In genomic region chr10:22247636-22248035, GRCh38 we compare ENCODE assay signal across 19 cellular contexts. TPM values are rescaled to one million over a fixed set of nuclear protein-coding genes. Genes with fewer than 3 reads are reported as not detected.
A peak's percentile ranks its signal among the peaks of the same experiment; 100 is the strongest.
DNase-seq lines count a peak whose midpoint lies in the region; ATAC-seq, FAIRE-seq and TF ChIP-seq lines count a peak whose summit lies in the region.
"Had no signal": no experiment of that assay in that cellular context is flagged by ENCODE, and none has a peak within 500 bp of the region (broad histone marks: within the 10 kb centered on the region; RNA-seq: fewer than 3 reads in every experiment).

No MANE protein-coding gene starts in this region.

- H3K9me3 ChIP-seq in GM23248 (ENCODE audit: low read depth), result no peaks in the 10 kb centered on the region
- H3K9me3 ChIP-seq in hepatocyte (ENCODE audit: low read depth), result no peaks in the 10 kb centered on the region
- H3K9me3 ChIP-seq in spleen, result no peaks in the 10 kb centered on the region
- H3K9me3 ChIP-seq in HepG2 (ENCODE audit: low read length), result no peaks in the 10 kb centered on the region
- H3K9me3 ChIP-seq: colonic mucosa, suprapubic skin had no signal

- peaks cover 27% of the 10 kb centered on the region for H3K4me1 Mint-ChIP-seq in activated CD8-positive, alpha-beta memory T cell treated with anti-CD3 and anti-CD28 coated beads, Interleukin-2, amount 10 ng/mL, durations not matched to agents 7 days and 5 days

- H2AFZ ChIP-seq in GM23248 (peak overlapping the region; percentile 83), hepatocyte (no peak overlapping the region), HepG2 (ENCODE audit: low read length) (no peak overlapping the region)
- H2AFZ ChIP-seq: neural progenitor cell had no signal

- intact Hi-C loops in spleen (cut with DNase I; ENCODE audit: low total_unique reads), result no loop called here
- intact Hi-C loops in HepG2 (cut with micrococcal nuclease; ENCODE audit: unreplicated experiment), result no loop called here

- no peak for DNase-seq in activated CD8-positive, alpha-beta memory T cell treated with anti-CD3 and anti-CD28 coated beads, Interleukin-2, amount 10 ng/mL, durations not matched to agents 7 days and 5 days
- DNase-seq in activated CD8-positive, alpha-beta memory T cell treated with anti-CD3 and anti-CD28 coated beads for 24 hours, result no peak
- DNase-seq in GM23248, result no peak
- DNase-seq in activated naive CD4-positive, alpha-beta T cell treated with anti-CD3 and anti-CD28 coated beads, Interleukin-2, amount 50 U/mL, for 72 hours (ENCODE audit: low spot score in 2 of 2), result no peak
- no peak for DNase-seq in hepatocyte (ENCODE audit: low spot score)
- no peak for DNase-seq in spleen
- DNase-seq in HepG2 (ENCODE audit: low spot score), result no peak
- DNase-seq: activated CD8-positive, alpha-beta memory T cell treated with anti-CD3 and anti-CD28 coated beads, Interleukin-2, amount 50 U/mL, for 4 hours; anterior cingulate cortex; colonic mucosa; NCI-H2171; WERI-Rb-1 had no signal

- H3K36me3 Mint-ChIP-seq in activated CD8-positive, alpha-beta memory T cell treated with anti-CD3 and anti-CD28 coated beads, Interleukin-2, amount 10 ng/mL, durations not matched to agents 7 days and 5 days, result peaks cover 2% of the 10 kb centered on the region
- H3K36me3 Mint-ChIP-seq in activated naive CD4-positive, alpha-beta T cell treated with anti-CD3 and anti-CD28 coated beads, Interleukin-2, amount 50 U/mL, for 72 hours, result peaks cover 13 to 23% of the 10 kb centered on the region in 2 donors
- H3K36me3 Mint-ChIP-seq: neural progenitor cell had no signal

- TF ChIP-seq EP300 in HepG2 (IDR thresholded peaks at IDR 0.05; ENCODE audit: low read depth in 2 of 2, low read length in 2 of 2) (no peak), HepG2 (CRISPR knock-in tag; IDR thresholded peaks at IDR 0.05; ENCODE audit: borderline replicate concordance) (no peak)

- H3K36me3 ChIP-seq in GM23248 (ENCODE audit: low read depth), result no peaks in the 10 kb centered on the region
- H3K36me3 ChIP-seq in hepatocyte (replicated peaks; ENCODE audit: insufficient read depth, low read depth), result no peaks in the 10 kb centered on the region
- H3K36me3 ChIP-seq in spleen, result no peaks in the 10 kb centered on the region
- H3K36me3 ChIP-seq in HepG2 (replicated peaks in 1 of 2; ENCODE audit: control insufficient read depth in 1 of 2, insufficient read depth in 2 of 2, low read length in 2 of 2), result no peaks in the 10 kb centered on the region
- H3K36me3 ChIP-seq: colonic mucosa, neural progenitor cell, suprapubic skin, WERI-Rb-1 had no signal

- H3K27ac ChIP-seq in GM23248 (peak overlapping the region; percentile 85), hepatocyte (peak overlapping the region; percentile 59), spleen (peak overlapping the region in 2 of 8 donors; percentile 3 to 19), HepG2 (ENCODE audit: extremely low read length, insufficient read depth, low read length) (no peak overlapping the region)
- H3K27ac ChIP-seq: colonic mucosa, KMS-11, neural progenitor cell, suprapubic skin, WERI-Rb-1 had no signal

- H4K20me1 ChIP-seq in GM23248 (ENCODE audit: insufficient read depth), result no peaks in the 10 kb centered on the region
- no peaks in the 10 kb centered on the region for H4K20me1 ChIP-seq in hepatocyte (ENCODE audit: insufficient read depth, poor library complexity, severe bottlenecking)
- H4K20me1 ChIP-seq in HepG2 (ENCODE audit: insufficient read depth, low read length), result no peaks in the 10 kb centered on the region

- no peak for TF ChIP-seq RAD21 in HepG2 (CRISPR knock-in tag; IDR thresholded peaks at IDR 0.05)

- FAIRE-seq in HepG2 (lab: Jason Lieb, UNC), result no peak

- no peaks in the 10 kb centered on the region for H3K9me3 Mint-ChIP-seq in activated CD8-positive, alpha-beta memory T cell treated with anti-CD3 and anti-CD28 coated beads, Interleukin-2, amount 10 ng/mL, durations not matched to agents 7 days and 5 days (ENCODE audit: low read depth)
- H3K9me3 Mint-ChIP-seq in activated naive CD4-positive, alpha-beta T cell treated with anti-CD3 and anti-CD28 coated beads, Interleukin-2, amount 50 U/mL, for 72 hours, result peaks cover 5 to 6% of the 10 kb centered on the region in 2 donors

- WGBS in GM23248 (ENCODE audit: low coverage in 1 of 2, low lambda C conversion rate in 2 of 2, missing lambda C conversion rate in 2 of 2), 2 experiments, result 82 to 85% methylated on average over 2 of the region's 2 CpGs
- 59% methylated on average over 2 of the region's 2 CpGs for WGBS in hepatocyte (ENCODE audit: low lambda C conversion rate, missing lambda C conversion rate)
- whole genome bisulfite sequencing in spleen, 5 donors, result 78 to 96% (median 90%) methylated on average over 2 of the region's 2 CpGs
- WGBS in HepG2 (ENCODE audit: low lambda C conversion rate), result 3% methylated on average over 2 of the region's 2 CpGs

- no TSS peak for BruUV-seq in HepG2 (replicated peaks; lab: Mats Ljungman, UMichigan)

- TF ChIP-seq POLR2A in spleen (IDR thresholded peaks at IDR 0.05), result no peak
- TF ChIP-seq POLR2A in HepG2 (IDR thresholded peaks at IDR 0.05; ENCODE audit: insufficient read depth in 1 of 2, low read depth in 2 of 2, low read length in 2 of 2), result no peak

- H3K9ac ChIP-seq in GM23248 (peak overlapping the region; percentile 28; the same call in 1 of the 2 replicates), HepG2 (ENCODE audit: insufficient read depth, low read depth, low read length) (no peak overlapping the region)
- H3K9ac ChIP-seq: KMS-11, neural progenitor cell had no signal

- H3F3A ChIP-seq in GM23248 (ENCODE audit: insufficient read depth), result peaks cover 20% of the 10 kb centered on the region

- TF ChIP-seq CTCF in hepatocyte (IDR thresholded peaks at IDR 0.05; ENCODE audit: poor library complexity) (no peak), spleen (IDR thresholded peaks at IDR 0.05 in 8 of 11, conservative IDR thresholded peaks at IDR 0.05 in 3 of 11) (no peak), HepG2 (CRISPR knock-in tag; IDR thresholded peaks at IDR 0.05) (no peak)

- no peaks in the 10 kb centered on the region for H3K79me2 ChIP-seq in GM23248 (ENCODE audit: insufficient read depth)
- no peaks in the 10 kb centered on the region for H3K79me2 ChIP-seq in hepatocyte
- no peaks in the 10 kb centered on the region for H3K79me2 ChIP-seq in HepG2 (ENCODE audit: insufficient read depth, low read length)

- H3K4me3 ChIP-seq in GM23248 (no peak overlapping the region), hepatocyte (no peak overlapping the region), spleen (no peak overlapping the region), HepG2 (replicated peaks in 1 of 3; ENCODE audit: insufficient read depth in 1 of 3, low read depth in 2 of 3, low read length in 3 of 3) (no peak overlapping the region)
- H3K4me3 ChIP-seq: colonic mucosa, neural progenitor cell, suprapubic skin had no signal

- CTCF ChIA-PET in activated CD8-positive, alpha-beta memory T cell treated with anti-CD3 and anti-CD28 coated beads, Interleukin-2, amount 10 ng/mL, durations not matched to agents 7 days and 5 days (lab: Charles Lee), result interaction anchor here (1.0 kb wide), 1 partner anchor 19 kb away, joined by 3 read pairs; no protein-coding TSS in a partner anchor
- CTCF ChIA-PET in HepG2 (lab: Yijun Ruan, JAX; ENCODE audit: low intra/inter-chr PET ratio, low total read pairs), result no interaction called here

- H3K27ac Mint-ChIP-seq in activated CD8-positive, alpha-beta memory T cell treated with anti-CD3 and anti-CD28 coated beads, Interleukin-2, amount 10 ng/mL, durations not matched to agents 7 days and 5 days, result peak overlapping the region; percentile 26
- H3K27ac Mint-ChIP-seq in activated naive CD4-positive, alpha-beta T cell treated with anti-CD3 and anti-CD28 coated beads, Interleukin-2, amount 50 U/mL, for 72 hours, result peak overlapping the region; percentile 86 to 91
- H3K27ac Mint-ChIP-seq: neural progenitor cell had no signal

- POLR2A ChIA-PET in HepG2 (lab: Yijun Ruan, JAX), result no interaction called here

- no peak for ATAC-seq in activated CD8-positive, alpha-beta memory T cell treated with anti-CD3 and anti-CD28 coated beads, Interleukin-2, amount 10 ng/mL, durations not matched to agents 7 days and 5 days
- ATAC-seq in activated naive CD4-positive, alpha-beta T cell treated with anti-CD3 and anti-CD28 coated beads, Interleukin-2, amount 50 U/mL, for 72 hours, result no peak
- ATAC-seq in HepG2 (no peak), HG03135 (IDR thresholded peaks at IDR 0.05; ENCODE audit: unreplicated experiment) (no peak)

- H3K27me3 Mint-ChIP-seq in activated CD8-positive, alpha-beta memory T cell treated with anti-CD3 and anti-CD28 coated beads, Interleukin-2, amount 10 ng/mL, durations not matched to agents 7 days and 5 days, result no peaks in the 10 kb centered on the region

- H3K4me2 ChIP-seq in GM23248 (ENCODE audit: unreplicated experiment) (peak overlapping the region; percentile 33), hepatocyte (no peak overlapping the region), HepG2 (ENCODE audit: low read depth, low read length) (no peak overlapping the region)
- H3K4me2 ChIP-seq: KMS-11, neural progenitor cell had no signal

- H3K9me2 ChIP-seq in GM23248 (ENCODE audit: insufficient read depth) (no peaks in the 10 kb centered on the region), hepatocyte (replicated peaks; ENCODE audit: insufficient read depth) (no peaks in the 10 kb centered on the region)

- H3K4me1 ChIP-seq in GM23248 (ENCODE audit: insufficient read depth) (peaks cover 29% of the 10 kb centered on the region), hepatocyte (ENCODE audit: insufficient read depth) (no peaks in the 10 kb centered on the region), spleen (peaks cover 11 to 35% (median 20%) of the 10 kb centered on the region in 6 donors), HepG2 (ENCODE audit: insufficient read depth, low read length) (peaks cover 9% of the 10 kb centered on the region)
- H3K4me1 ChIP-seq: colonic mucosa, neural progenitor cell, suprapubic skin had no signal

- H3K27me3 ChIP-seq in GM23248 (replicated peaks; ENCODE audit: insufficient read depth) (no peaks in the 10 kb centered on the region), hepatocyte (peaks cover 23% of the 10 kb centered on the region), spleen (replicated peaks in 1 of 7) (peaks cover 0 to 3% (median 0%) of the 10 kb centered on the region in 7 donors), HepG2 (ENCODE audit: control insufficient read depth in 1 of 2, insufficient read depth in 2 of 2, low read length in 2 of 2) (peaks cover 2 to 27% of the 10 kb centered on the region in 2 experiments)
- H3K27me3 ChIP-seq: colonic mucosa, suprapubic skin had no signal

- no peak overlapping the region for H3K4me3 Mint-ChIP-seq in activated CD8-positive, alpha-beta memory T cell treated with anti-CD3 and anti-CD28 coated beads, Interleukin-2, amount 10 ng/mL, durations not matched to agents 7 days and 5 days
- H3K4me3 Mint-ChIP-seq: neural progenitor cell had no signal

- in situ Hi-C loops in GM23248 (cut with MboI) (loop anchor here (25.0 kb wide), 2 partner anchors 735 to 740 kb away; no protein-coding TSS in a partner anchor), HepG2 (cut with HindIII; ENCODE audit: extremely low pct_ligation_motif_present, low pct_unique_long_range_greater_than_20kb) (no loop called here)

RNA-seq across cellular contexts. Expression of gene EBLN1, which starts 29.8 kb away (rescaled TPM):
- not detected for total RNA-seq in activated CD8-positive, alpha-beta memory T cell treated with anti-CD3 and anti-CD28 coated beads, Interleukin-2, amount 10 ng/mL, durations not matched to agents 7 days and 5 days
- total RNA-seq in GM23248 (2014; rRNA removed; shearing (Covaris generic)), result not detected in 2 replicates
- polyA plus RNA-seq in GM23248 (2016; fragmentation: Nextera tagmentation; extraction: Ambion mirVana) (not detected in 2 replicates), hepatocyte (not detected in 2 replicates), spleen (not detected), HepG2 (2011; rRNA removed) (not detected in 2 replicates)
- total RNA-seq in activated naive CD4-positive, alpha-beta T cell treated with anti-CD3 and anti-CD28 coated beads, Interleukin-2, amount 50 U/mL, for 72 hours, result not detected
- total RNA-seq in hepatocyte (not detected in 2 replicates), spleen (not detected), HepG2 (2016; rRNA removed; fragmentation: Illumina TruSeq; extraction: Trizol) (not detected in 2 replicates)
- total RNA-seq in HepG2 (2016; cell fraction: cytosol; rRNA removed; fragmentation: Illumina TruSeq; extraction: Trizol; ENCODE audit: low read depth), result not detected in 2 replicates
- not detected in 2 replicates for total RNA-seq in HepG2 (2016; cell fraction: insoluble cytoplasmic fraction; rRNA removed; fragmentation: Illumina TruSeq; extraction: Trizol)
- total RNA-seq in HepG2 (2016; cell fraction: membrane; rRNA removed; fragmentation: Illumina TruSeq; extraction: Trizol), result not detected in 2 replicates
- total RNA-seq in HepG2 (2016; cell fraction: nucleus; rRNA removed; fragmentation: Illumina TruSeq; extraction: Trizol), result not detected in 2 replicates
- polyA plus RNA-seq in HepG2 (2011; cell fraction: cytosol; rRNA removed), result not detected in 2 replicates
- not detected in 2 replicates for polyA plus RNA-seq in HepG2 (2011; cell fraction: nucleus; rRNA removed)
- polyA plus RNA-seq in HepG2 (2012), result not detected in 2 replicates
- not detected in 2 replicates for polyA plus RNA-seq in HepG2 (2016; cell fraction: cytosol; fragmentation: Illumina TruSeq; extraction: Trizol; ENCODE audit: low read depth)
- polyA plus RNA-seq in HepG2 (2016; cell fraction: insoluble cytoplasmic fraction; fragmentation: Illumina TruSeq; extraction: Trizol; ENCODE audit: low read depth), result not detected in 2 replicates
- not detected in 2 replicates for polyA plus RNA-seq in HepG2 (2016; cell fraction: membrane; fragmentation: Illumina TruSeq; extraction: Trizol; ENCODE audit: low read depth)
- not detected in 2 replicates for polyA plus RNA-seq in HepG2 (2016; cell fraction: nucleus; fragmentation: Illumina TruSeq; extraction: Trizol; ENCODE audit: insufficient read depth, low read depth)
- not detected in 2 replicates for polyA minus RNA-seq in HepG2 (2011; rRNA and poly(A)+ RNA removed; ENCODE audit: low replicate concordance)
- polyA minus RNA-seq in HepG2 (2011; cell fraction: cytosol; rRNA and poly(A)+ RNA removed), result not detected in 2 replicates
- not detected in 2 replicates for polyA minus RNA-seq in HepG2 (2011; cell fraction: nucleus; rRNA and poly(A)+ RNA removed)
- total RNA-seq: colonic mucosa, renal cortical epithelial cell, RPMI7951, suprapubic skin had no signal
- polyA plus RNA-seq: AG04450 had no signal
